Comparison of ENCODE assay signal across 1 cellular context in genomic region chr20:6074145-6074561, GRCh38.
TF ChIP-seq lines count a peak whose summit lies in the region.

No MANE protein-coding gene starts in this region.

TF ChIP-seq in HepG2, 621 proteins besides CTCF, POLR2A, EP300 and RAD21 (continued from another document and continues in another):
- TF ChIP-seq ZNF432 (CRISPR knock-in tag; IDR thresholded peaks at IDR 0.05; ENCODE audit: borderline replicate concordance) = no peak
- no peak for TF ChIP-seq SMARCC2 (IDR thresholded peaks at IDR 0.05)
- 0 out of 2 replicates have a peak, but pooled peaks have one; percentile 18 for TF ChIP-seq GABPB1 (CRISPR knock-in tag; IDR thresholded peaks at IDR 0.05)
- TF ChIP-seq SSRP1 (CRISPR knock-in tag; IDR thresholded peaks at IDR 0.05) = no peak
- TF ChIP-seq HNF4G (IDR thresholded peaks at IDR 0.05; ENCODE audit: borderline replicate concordance, low read depth, low read length) = no peak
- TF ChIP-seq HNF4G (CRISPR knock-in tag; IDR thresholded peaks at IDR 0.05; ENCODE audit: borderline replicate concordance, low read depth) = no peak
- TF ChIP-seq ZNF343 (CRISPR knock-in tag; IDR thresholded peaks at IDR 0.05) = no peak
- TF ChIP-seq ZNF3 (CRISPR knock-in tag; IDR thresholded peaks at IDR 0.05) = no peak
- no peak for TF ChIP-seq RORA (CRISPR knock-in tag; IDR thresholded peaks at IDR 0.05)
- no peak for TF ChIP-seq ATF7 (IDR thresholded peaks at IDR 0.05)
- no peak for TF ChIP-seq ATF7 (CRISPR knock-in tag; IDR thresholded peaks at IDR 0.05)
- TF ChIP-seq PBX2 (CRISPR knock-in tag; IDR thresholded peaks at IDR 0.05) = no peak
- TF ChIP-seq SMYD3 (CRISPR knock-in tag; IDR thresholded peaks at IDR 0.05) = no peak
- no peak for TF ChIP-seq SRF (IDR thresholded peaks at IDR 0.05; ENCODE audit: low read depth, low read length)
- peak; percentile 67 for TF ChIP-seq RBM22 (optimal IDR thresholded peaks at IDR 0.05; ENCODE audit: low read length)
- TF ChIP-seq FOSL2 (CRISPR knock-in tag; IDR thresholded peaks at IDR 0.05) = no peak
- no peak for TF ChIP-seq ZNF704 (CRISPR knock-in tag; IDR thresholded peaks at IDR 0.05; ENCODE audit: borderline replicate concordance)
- TF ChIP-seq ZNF101 (CRISPR knock-in tag; IDR thresholded peaks at IDR 0.05; ENCODE audit: borderline replicate concordance, low read depth) = no peak
- TF ChIP-seq ZNF788 (CRISPR knock-in tag; IDR thresholded peaks at IDR 0.05; ENCODE audit: borderline replicate concordance) = no peak
- TF ChIP-seq ZNF781 (CRISPR knock-in tag; IDR thresholded peaks at IDR 0.05; ENCODE audit: borderline replicate concordance, not compliant biosample characterization) = no peak
- TF ChIP-seq AKAP8 (CRISPR knock-in tag; IDR thresholded peaks at IDR 0.05) = no peak
- TF ChIP-seq ZBTB10 (CRISPR knock-in tag; IDR thresholded peaks at IDR 0.05; ENCODE audit: borderline replicate concordance) = no peak
- TF ChIP-seq KDM5A (IDR thresholded peaks at IDR 0.05; ENCODE audit: borderline replicate concordance, low read length) = no peak
- no peak for TF ChIP-seq HHEX (CRISPR knock-in tag; IDR thresholded peaks at IDR 0.05)
- no peak for TF ChIP-seq FUBP1 (CRISPR knock-in tag; IDR thresholded peaks at IDR 0.05; ENCODE audit: borderline replicate concordance)
- no peak for TF ChIP-seq JDP2 (CRISPR knock-in tag; IDR thresholded peaks at IDR 0.05; ENCODE audit: borderline replicate concordance)
- TF ChIP-seq RBAK (CRISPR knock-in tag; IDR thresholded peaks at IDR 0.05) = no peak
- no peak for TF ChIP-seq LRRFIP1 (CRISPR knock-in tag; conservative IDR thresholded peaks at IDR 0.05)
- no peak for TF ChIP-seq ZNF446 (CRISPR knock-in tag; IDR thresholded peaks at IDR 0.05)
- TF ChIP-seq CREB1 (IDR thresholded peaks at IDR 0.05) = no peak
- no peak for TF ChIP-seq CREB1 (CRISPR knock-in tag; IDR thresholded peaks at IDR 0.05)
- no peak for TF ChIP-seq HOXA7 (CRISPR knock-in tag; IDR thresholded peaks at IDR 0.05)
- TF ChIP-seq MXD4 (CRISPR knock-in tag; IDR thresholded peaks at IDR 0.05) = 0 out of 2 replicates have a peak, but pooled peaks have one; percentile 55
- no peak for TF ChIP-seq HNRNPH1 (optimal IDR thresholded peaks at IDR 0.05; ENCODE audit: low read depth, low read length)
- no peak for TF ChIP-seq MTF2 (CRISPR knock-in tag; IDR thresholded peaks at IDR 0.05; ENCODE audit: borderline replicate concordance)
- no peak for TF ChIP-seq TSC22D2 (CRISPR knock-in tag; IDR thresholded peaks at IDR 0.05; ENCODE audit: borderline replicate concordance)
- TF ChIP-seq AKNA (CRISPR knock-in tag; IDR thresholded peaks at IDR 0.05; ENCODE audit: borderline replicate concordance) = no peak
- peak; percentile 39 for TF ChIP-seq SALL1 (CRISPR knock-in tag; IDR thresholded peaks at IDR 0.05)
- TF ChIP-seq ZC3H4 (CRISPR knock-in tag; IDR thresholded peaks at IDR 0.05; ENCODE audit: borderline replicate concordance) = no peak
- TF ChIP-seq ZNF260 (CRISPR knock-in tag; IDR thresholded peaks at IDR 0.05; ENCODE audit: borderline replicate concordance, low read depth) = no peak
- TF ChIP-seq STAT5B (CRISPR knock-in tag; IDR thresholded peaks at IDR 0.05) = no peak
- TF ChIP-seq RXRA (CRISPR knock-in tag; IDR thresholded peaks at IDR 0.05) = peak; percentile 65; the same call in 1 of the 2 replicates
- TF ChIP-seq ISX (CRISPR knock-in tag; conservative IDR thresholded peaks at IDR 0.05) = no peak
- TF ChIP-seq ZEB1 (IDR thresholded peaks at IDR 0.05; ENCODE audit: insufficient replicate concordance, low read depth) = no peak
- TF ChIP-seq NONO (IDR thresholded peaks at IDR 0.05) = no peak
- no peak for TF ChIP-seq NONO (CRISPR knock-in tag; conservative IDR thresholded peaks at IDR 0.05)
- TF ChIP-seq ZNF281 (CRISPR knock-in tag; IDR thresholded peaks at IDR 0.05; ENCODE audit: borderline replicate concordance) = no peak
